ENCODE assay signal across 21 cellular contexts in genomic region chr7:8120390-8121058, GRCh38.
"Had no signal": no experiment of that assay in that cellular context is flagged by ENCODE, and none has a peak within 500 bp of the region (broad histone marks: within the 10 kb centered on the region; RNA-seq: fewer than 3 reads in every experiment).

No MANE protein-coding gene starts in this region.

- ATAC-seq: activated T-cell treated with anti-CD3 and anti-CD28 coated beads, Interleukin-2, amount 50 U/mL, for 72 hours; foreskin keratinocyte; mucosa of descending colon; naive thymus-derived CD4-positive, alpha-beta T cell had no signal

- DNase-seq: activated CD4-positive, alpha-beta T cell treated with anti-CD3 and anti-CD28 coated beads, Interleukin-2, amount 50 U/mL, for 4 hours; activated CD4-positive, CD25-positive, alpha-beta regulatory T cell treated with anti-CD3 and anti-CD28 coated beads, Interleukin-2, amount 50 U/mL, for 72 hours; activated naive CD8-positive, alpha-beta T cell treated with anti-CD3 and anti-CD28 coated beads, Interleukin-2, amount 10 ng/mL, durations not matched to agents 7 days and 5 days; activated T-cell treated with anti-CD3 and anti-CD28 coated beads, Interleukin-2, amount 50 U/mL, for 72 hours; esophagus squamous epithelium; foreskin keratinocyte; glutamatergic neuron; left ventricle myocardium inferior; mucosa of descending colon; naive thymus-derived CD4-positive, alpha-beta T cell; posterior cingulate gyrus; small intestine; T1000 had no signal

- H3K9me3 Mint-ChIP-seq: memory B cell, type B pancreatic cell had no signal

- H3K4me3 Mint-ChIP-seq: activated naive CD8-positive, alpha-beta T cell treated with anti-CD3 and anti-CD28 coated beads, Interleukin-2, amount 10 ng/mL, durations not matched to agents 7 days and 5 days; activated T-cell treated with anti-CD3 and anti-CD28 coated beads, Interleukin-2, amount 50 U/mL, for 72 hours; memory B cell; naive thymus-derived CD4-positive, alpha-beta T cell; stimulated activated naive CD8-positive, alpha-beta T cell treated with anti-CD3 and anti-CD28 coated beads, Interleukin-15, Interleukin-2, amounts not matched to agents 100 ng/mL and 50 ng/mL, for 24 hours; type B pancreatic cell had no signal

- H3K4me3 ChIP-seq: ascending aorta, breast epithelium, esophagus squamous epithelium, left ventricle myocardium inferior, mucosa of descending colon, right atrium auricular region, SK-N-MC, suprapubic skin had no signal

- H3K27ac Mint-ChIP-seq: activated naive CD8-positive, alpha-beta T cell treated with anti-CD3 and anti-CD28 coated beads, Interleukin-2, amount 10 ng/mL, durations not matched to agents 7 days and 5 days; activated T-cell treated with anti-CD3 and anti-CD28 coated beads, Interleukin-2, amount 50 U/mL, for 72 hours; memory B cell; stimulated activated naive CD8-positive, alpha-beta T cell treated with anti-CD3 and anti-CD28 coated beads, Interleukin-15, Interleukin-2, amounts not matched to agents 100 ng/mL and 50 ng/mL, for 24 hours; type B pancreatic cell had no signal

- H3K36me3 Mint-ChIP-seq: type B pancreatic cell had no signal

- H3K4me1 ChIP-seq: ascending aorta, breast epithelium, foreskin keratinocyte, left ventricle myocardium inferior, right atrium auricular region, suprapubic skin had no signal

- FAIRE-seq: small intestine had no signal

- H3K27ac ChIP-seq: ascending aorta, breast epithelium, esophagus squamous epithelium, foreskin keratinocyte, left ventricle myocardium inferior, right atrium auricular region, SK-N-MC, suprapubic skin had no signal

- H3K36me3 ChIP-seq: ascending aorta, breast epithelium, esophagus squamous epithelium, suprapubic skin had no signal

- H3K27me3 Mint-ChIP-seq: memory B cell; naive thymus-derived CD4-positive, alpha-beta T cell; type B pancreatic cell had no signal

- H3K9me3 ChIP-seq: ascending aorta, breast epithelium, esophagus squamous epithelium, left ventricle myocardium inferior, mucosa of descending colon, right atrium auricular region, suprapubic skin had no signal

- H3K27me3 ChIP-seq: ascending aorta, breast epithelium, esophagus squamous epithelium, foreskin keratinocyte, right atrium auricular region, suprapubic skin had no signal
